Comparison of ENCODE assay signal across 2 cellular contexts in the genomic region with DNA sequence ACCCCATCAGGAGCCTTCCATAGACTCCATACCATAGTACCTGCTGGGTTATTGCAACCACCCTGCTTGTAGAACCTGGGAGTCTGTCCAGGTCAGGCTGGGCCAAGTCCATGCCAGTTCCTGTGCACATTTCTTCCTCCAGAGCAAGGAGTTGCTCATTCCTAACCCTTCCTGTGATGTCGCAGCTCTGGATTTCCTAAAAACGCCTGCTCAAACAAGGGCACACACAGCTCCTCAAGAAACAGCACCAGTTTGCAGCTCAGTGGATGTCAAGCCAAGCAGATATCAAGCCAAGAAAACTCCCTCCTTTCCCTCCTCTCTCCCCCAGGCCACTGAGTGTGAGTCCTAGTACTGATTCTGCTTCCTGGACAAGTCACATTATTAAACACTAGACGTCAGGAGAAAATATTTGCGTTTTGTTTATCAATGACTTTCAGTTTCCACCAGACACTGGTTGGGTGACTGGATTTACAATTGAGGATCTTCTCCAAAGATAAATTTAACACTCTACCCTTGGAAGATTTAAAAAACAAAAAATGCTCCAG.
TF ChIP-seq lines count a peak whose summit lies in the region.

No MANE protein-coding gene starts in this region.

TF ChIP-seq in liver, 16 proteins besides CTCF, POLR2A, EP300 and RAD21:
- TF ChIP-seq HNF4A (conservative IDR thresholded peaks at IDR 0.05), result peak; percentile 12 to 30
- TF ChIP-seq, protein P1, sequence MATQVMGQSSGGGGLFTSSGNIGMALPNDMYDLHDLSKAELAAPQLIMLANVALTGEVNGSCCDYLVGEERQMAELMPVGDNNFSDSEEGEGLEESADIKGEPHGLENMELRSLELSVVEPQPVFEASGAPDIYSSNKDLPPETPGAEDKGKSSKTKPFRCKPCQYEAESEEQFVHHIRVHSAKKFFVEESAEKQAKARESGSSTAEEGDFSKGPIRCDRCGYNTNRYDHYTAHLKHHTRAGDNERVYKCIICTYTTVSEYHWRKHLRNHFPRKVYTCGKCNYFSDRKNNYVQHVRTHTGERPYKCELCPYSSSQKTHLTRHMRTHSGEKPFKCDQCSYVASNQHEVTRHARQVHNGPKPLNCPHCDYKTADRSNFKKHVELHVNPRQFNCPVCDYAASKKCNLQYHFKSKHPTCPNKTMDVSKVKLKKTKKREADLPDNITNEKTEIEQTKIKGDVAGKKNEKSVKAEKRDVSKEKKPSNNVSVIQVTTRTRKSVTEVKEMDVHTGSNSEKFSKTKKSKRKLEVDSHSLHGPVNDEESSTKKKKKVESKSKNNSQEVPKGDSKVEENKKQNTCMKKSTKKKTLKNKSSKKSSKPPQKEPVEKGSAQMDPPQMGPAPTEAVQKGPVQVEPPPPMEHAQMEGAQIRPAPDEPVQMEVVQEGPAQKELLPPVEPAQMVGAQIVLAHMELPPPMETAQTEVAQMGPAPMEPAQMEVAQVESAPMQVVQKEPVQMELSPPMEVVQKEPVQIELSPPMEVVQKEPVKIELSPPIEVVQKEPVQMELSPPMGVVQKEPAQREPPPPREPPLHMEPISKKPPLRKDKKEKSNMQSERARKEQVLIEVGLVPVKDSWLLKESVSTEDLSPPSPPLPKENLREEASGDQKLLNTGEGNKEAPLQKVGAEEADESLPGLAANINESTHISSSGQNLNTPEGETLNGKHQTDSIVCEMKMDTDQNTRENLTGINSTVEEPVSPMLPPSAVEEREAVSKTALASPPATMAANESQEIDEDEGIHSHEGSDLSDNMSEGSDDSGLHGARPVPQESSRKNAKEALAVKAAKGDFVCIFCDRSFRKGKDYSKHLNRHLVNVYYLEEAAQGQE (IDR thresholded peaks at IDR 0.05), result peak; percentile 47
- peak in 1 of 2 donors; percentile 24 for TF ChIP-seq RXRA (IDR thresholded peaks at IDR 0.05)
- no peak for TF ChIP-seq HNF4G (IDR thresholded peaks at IDR 0.05)

TF ChIP-seq in HepG2, 621 proteins besides CTCF, POLR2A, EP300 and RAD21:
- TF ChIP-seq, protein P2, sequence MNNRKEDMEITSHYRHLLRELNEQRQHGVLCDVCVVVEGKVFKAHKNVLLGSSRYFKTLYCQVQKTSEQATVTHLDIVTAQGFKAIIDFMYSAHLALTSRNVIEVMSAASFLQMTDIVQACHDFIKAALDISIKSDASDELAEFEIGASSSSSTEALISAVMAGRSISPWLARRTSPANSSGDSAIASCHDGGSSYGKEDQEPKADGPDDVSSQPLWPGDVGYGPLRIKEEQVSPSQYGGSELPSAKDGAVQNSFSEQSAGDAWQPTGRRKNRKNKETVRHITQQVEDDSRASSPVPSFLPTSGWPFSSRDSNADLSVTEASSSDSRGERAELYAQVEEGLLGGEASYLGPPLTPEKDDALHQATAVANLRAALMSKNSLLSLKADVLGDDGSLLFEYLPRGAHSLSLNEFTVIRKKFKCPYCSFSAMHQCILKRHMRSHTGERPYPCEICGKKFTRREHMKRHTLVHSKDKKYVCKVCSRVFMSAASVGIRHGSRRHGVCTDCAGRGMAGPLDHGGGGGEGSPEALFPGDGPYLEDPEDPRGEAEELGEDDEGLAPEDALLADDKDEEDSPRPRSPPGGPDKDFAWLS (CRISPR knock-in tag; IDR thresholded peaks at IDR 0.05; ENCODE audit: borderline replicate concordance), result no peak
- no peak for TF ChIP-seq ZNF3 (CRISPR knock-in tag; IDR thresholded peaks at IDR 0.05)
